In the genomic region with DNA sequence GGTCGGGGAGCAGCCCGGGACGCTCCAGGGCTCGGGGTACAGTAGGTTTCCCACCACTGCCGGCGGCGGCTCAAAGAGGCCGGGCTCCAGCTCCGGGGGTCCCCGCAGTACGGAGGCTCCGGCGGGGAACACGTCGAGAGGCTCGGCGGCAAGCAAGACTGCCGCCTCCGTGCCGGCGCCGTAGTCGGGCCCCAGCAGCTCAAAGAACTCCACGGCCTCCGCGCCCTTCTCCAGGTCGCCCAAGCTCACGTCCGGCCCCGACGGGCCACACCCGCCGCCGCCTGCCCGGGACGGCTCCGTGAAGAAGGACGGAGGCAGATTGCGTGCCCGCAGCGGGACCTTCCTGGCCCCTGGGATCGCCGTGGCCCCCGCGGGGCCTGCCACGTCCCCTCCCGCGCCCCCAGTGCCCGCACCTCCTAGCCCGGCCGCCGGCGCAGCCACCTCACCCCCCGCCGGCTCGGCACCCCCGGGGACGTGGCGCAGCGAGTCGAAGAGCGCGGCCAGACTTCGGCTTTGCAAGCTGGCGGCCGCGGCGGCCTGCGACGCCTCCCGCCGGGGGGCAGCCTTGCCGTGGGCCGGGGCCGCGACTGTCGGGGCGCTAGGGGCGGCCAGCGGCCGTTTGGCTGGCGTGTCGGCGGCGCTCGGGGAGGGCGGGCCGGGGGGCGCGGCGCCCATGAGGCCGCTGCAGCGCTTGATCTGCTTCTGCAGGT, we compare ENCODE assay signal across 8 cellular contexts. TPM values are rescaled to one million over a fixed set of nuclear protein-coding genes. Genes with fewer than 3 reads are reported as not detected.
DNase-seq lines count a peak whose midpoint lies in the region; ATAC-seq and TF ChIP-seq lines count a peak whose summit lies in the region.

No MANE protein-coding gene starts in this region.

- intact Hi-C loops in vagina (cut with DNase I): no loop called here

- H3K4me1 ChIP-seq in duodenal mucosa (ENCODE audit: control insufficient read depth in 1 of 2, insufficient read depth in 2 of 2, low read length in 2 of 2) (no peaks in the 10 kb centered on the region), vagina (peaks cover 7% of the 10 kb centered on the region)

- H3K27me3 ChIP-seq in duodenal mucosa (ENCODE audit: control insufficient read depth in 1 of 2, insufficient read depth in 2 of 2, low read length in 2 of 2): peaks cover 42 to 43% of the 10 kb centered on the region in 2 donors
- no peaks in the 10 kb centered on the region for H3K27me3 ChIP-seq in vagina

- no peaks in the 10 kb centered on the region for H3K9me3 ChIP-seq in duodenal mucosa (ENCODE audit: control insufficient read depth in 1 of 2, low read length in 2 of 2)
- no peaks in the 10 kb centered on the region for H3K9me3 ChIP-seq in vagina

- H3K27me3 Mint-ChIP-seq in mesothelial cell of epicardium (ENCODE audit: low read depth): peaks cover 90% of the 10 kb centered on the region

- no peaks in the 10 kb centered on the region for H3K36me3 Mint-ChIP-seq in mesothelial cell of epicardium

- H3K4me3 ChIP-seq in duodenal mucosa (ENCODE audit: low read depth in 1 of 2, low read length in 2 of 2) (peak overlapping the region; percentile 44 to 65), vagina (peak overlapping the region; percentile 59 to 79)

- ATAC-seq in GM18511 (IDR thresholded peaks at IDR 0.05; ENCODE audit: unreplicated experiment): peak; percentile 24

- H3K27ac ChIP-seq in duodenal mucosa (ENCODE audit: low read depth, low read length) (no peak overlapping the region), vagina (peak overlapping the region; percentile 66)

- H3K36me3 ChIP-seq in duodenal mucosa (ENCODE audit: control insufficient read depth in 1 of 2, insufficient read depth in 2 of 2, low read length in 2 of 2): no peaks in the 10 kb centered on the region
- no peaks in the 10 kb centered on the region for H3K36me3 ChIP-seq in vagina

- peak overlapping the region; percentile 71 for H3K4me3 Mint-ChIP-seq in mesothelial cell of epicardium

- no peaks in the 10 kb centered on the region for H3K4me1 Mint-ChIP-seq in mesothelial cell of epicardium

- TF ChIP-seq CTCF in mesothelial cell of epicardium (IDR thresholded peaks at IDR 0.05; ENCODE audit: unreplicated experiment) (no peak), vagina (IDR thresholded peaks at IDR 0.05) (no peak)

- peak overlapping the region in 1 of 2 donors; percentile 18 for H3K9ac ChIP-seq in duodenal mucosa (ENCODE audit: low read depth in 1 of 2, low read length in 2 of 2)

- DNase-seq in NCI-H774 (lab: John Stamatoyannopoulos, UW) (peak; percentile 48), mesothelial cell of epicardium (ENCODE audit: low spot score in 2 of 2, unreplicated experiment in 2 of 2) (peak in 1 of 2 experiments; percentile 48), vagina (ENCODE audit: extremely low spot score in 2 of 2) (no peak), Ammon's horn (ENCODE audit: low spot score) (no peak), amniotic stem cell (lab: John Stamatoyannopoulos, UW) (no peak), middle frontal gyrus (ENCODE audit: extremely low spot score, low spot score) (no peak)

- H3K27ac Mint-ChIP-seq in mesothelial cell of epicardium: no peak overlapping the region

- no peak for TF ChIP-seq POLR2A in vagina (IDR thresholded peaks at IDR 0.05)

- peaks cover 3% of the 10 kb centered on the region for H3K9me3 Mint-ChIP-seq in mesothelial cell of epicardium

RNA-seq across cellular contexts. Expression of a gene that starts 0.8 kb away (rescaled TPM):
- total RNA-seq in mesothelial cell of epicardium (0.40 to 0.47 TPM (median 0.47 TPM) in 3 replicates), vagina (0.49 TPM)
